ENCODE assay signal across 2 cellular contexts in genomic region chr5:81134566-81134965, GRCh38.
A peak's percentile ranks its signal among the peaks of the same experiment; 100 is the strongest.
TF ChIP-seq lines count a peak whose summit lies in the region.

No MANE protein-coding gene starts in this region.

TF ChIP-seq in HepG2, 621 proteins besides CTCF, POLR2A, EP300 and RAD21:
- no peak for TF ChIP-seq MIER3 (CRISPR knock-in tag; IDR thresholded peaks at IDR 0.05; ENCODE audit: borderline replicate concordance)
- TF ChIP-seq MAFF (IDR thresholded peaks at IDR 0.05; ENCODE audit: low read depth, low read length), result peak; percentile 26; the same call in 1 of the 2 replicates
- TF ChIP-seq MAFK (conservative IDR thresholded peaks at IDR 0.05 in 1 of 2, IDR thresholded peaks at IDR 0.05 in 1 of 2; ENCODE audit: low read length in 2 of 2), result peak in 1 of 2 experiments; percentile 46; a peak in 2 of 4 replicates
- no peak for TF ChIP-seq SOX13 (IDR thresholded peaks at IDR 0.05)
- no peak for TF ChIP-seq SOX13 (CRISPR knock-in tag; conservative IDR thresholded peaks at IDR 0.05 in 1 of 2, IDR thresholded peaks at IDR 0.05 in 1 of 2)
- TF ChIP-seq ZNF678 (CRISPR knock-in tag; IDR thresholded peaks at IDR 0.05), result no peak
- TF ChIP-seq YEATS2 (CRISPR knock-in tag; IDR thresholded peaks at IDR 0.05; ENCODE audit: borderline replicate concordance), result no peak
- no peak for TF ChIP-seq CREM (IDR thresholded peaks at IDR 0.05)
- no peak for TF ChIP-seq CREM (CRISPR knock-in tag; IDR thresholded peaks at IDR 0.05)
- no peak for TF ChIP-seq ARNT (IDR thresholded peaks at IDR 0.05)

TF ChIP-seq in K562, 482 proteins besides CTCF, POLR2A, EP300 and RAD21:
- TF ChIP-seq GATAD2B (IDR thresholded peaks at IDR 0.05; ENCODE audit: borderline replicate concordance) (no peak), FOXA1 (IDR thresholded peaks at IDR 0.05; ENCODE audit: borderline replicate concordance) (no peak), HSF4 (CRISPR knock-in tag; IDR thresholded peaks at IDR 0.05; ENCODE audit: borderline replicate concordance) (no peak), ZNF12 (CRISPR knock-in tag; IDR thresholded peaks at IDR 0.05) (no peak), TCF7 (IDR thresholded peaks at IDR 0.05; ENCODE audit: borderline replicate concordance) (no peak), HES1 (IDR thresholded peaks at IDR 0.05; ENCODE audit: low read depth) (no peak), JUND (IDR thresholded peaks at IDR 0.05; ENCODE audit: borderline replicate concordance, low read depth, low read length) (no peak), JUND (tag; IDR thresholded peaks at IDR 0.05; ENCODE audit: borderline replicate concordance, low read depth, low read length) (no peak), MXD1 (CRISPR knock-in tag; IDR thresholded peaks at IDR 0.05; ENCODE audit: borderline replicate concordance, poor library complexity, severe bottlenecking) (no peak), ZNF316 (IDR thresholded peaks at IDR 0.05) (peak; percentile 60; the same call in 1 of the 2 replicates), MGA (IDR thresholded peaks at IDR 0.05) (no peak), C11orf30 (IDR thresholded peaks at IDR 0.05; ENCODE audit: low read depth) (peak; percentile 34; the same call in 1 of the 2 replicates), DIDO1 (tag; IDR thresholded peaks at IDR 0.05; ENCODE audit: low read depth) (no peak), MAFG (tag; conservative IDR thresholded peaks at IDR 0.05) (peak; percentile 21; the same call in 1 of the 2 replicates), ZFP30 (CRISPR knock-in tag; IDR thresholded peaks at IDR 0.05; ENCODE audit: borderline replicate concordance) (no peak), CLOCK (CRISPR knock-in tag; IDR thresholded peaks at IDR 0.05; ENCODE audit: borderline replicate concordance) (no peak), POLR3G (IDR thresholded peaks at IDR 0.05; ENCODE audit: extremely low read depth, insufficient read length, insufficient replicate concordance) (no peak), MAFF (IDR thresholded peaks at IDR 0.05; ENCODE audit: low read length) (0 out of 2 replicates have a peak, but pooled peaks have one; percentile 1), U2AF2 (optimal IDR thresholded peaks at IDR 0.05; ENCODE audit: low read depth, low read length) (no peak), DEAF1 (CRISPR knock-in tag; IDR thresholded peaks at IDR 0.05) (no peak), EP400 (IDR thresholded peaks at IDR 0.05) (no peak)
